ENCODE assay signal across 32 cellular contexts in the genomic region with DNA sequence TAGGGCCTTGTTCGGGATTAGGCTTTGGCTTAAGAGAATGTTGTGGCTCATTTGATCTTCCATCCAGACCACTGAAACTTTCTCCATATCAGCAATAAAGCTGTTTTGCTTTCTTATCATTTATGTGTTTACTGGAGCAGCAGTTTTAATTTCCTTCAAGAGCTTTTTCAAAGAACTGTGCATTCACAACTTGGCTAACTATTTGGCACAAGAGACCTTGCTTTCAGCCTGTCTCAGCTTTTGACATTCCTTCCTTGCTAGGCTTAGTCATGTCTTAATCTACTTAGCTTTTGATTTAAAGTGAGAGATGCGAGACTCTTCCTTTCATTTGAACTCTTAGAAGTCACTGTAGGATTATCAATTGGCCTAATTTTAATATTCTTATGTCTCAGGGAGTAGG. TPM values are rescaled to one million over a fixed set of nuclear protein-coding genes. Genes with fewer than 3 reads are reported as not detected.
A peak's percentile ranks its signal among the peaks of the same experiment; 100 is the strongest.
DNase-seq lines count a peak whose midpoint lies in the region; ATAC-seq, FAIRE-seq and TF ChIP-seq lines count a peak whose summit lies in the region.
"Had no signal": no experiment of that assay in that cellular context is flagged by ENCODE, and none has a peak within 500 bp of the region (broad histone marks: within the 10 kb centered on the region; RNA-seq: fewer than 3 reads in every experiment).

No MANE protein-coding gene starts in this region.

- no peaks in the 10 kb centered on the region for H3K9me2 ChIP-seq in SK-N-SH

- H3K9me1 ChIP-seq in K562 (ENCODE audit: control insufficient read depth, insufficient read depth, low read length), result no peaks in the 10 kb centered on the region

- H3K9ac ChIP-seq in SK-N-SH, result no peak overlapping the region
- no peak overlapping the region for H3K9ac ChIP-seq in K562 (ENCODE audit: insufficient read depth in 1 of 2, low read depth in 2 of 2, low read length in 2 of 2)
- H3K9ac ChIP-seq in smooth muscle cell (ENCODE audit: low read depth), result no peak overlapping the region

- no peak for TF ChIP-seq POLR2A in K562 (conservative IDR thresholded peaks at IDR 0.05)

- no peak for TF ChIP-seq EP300 in SK-N-SH (IDR thresholded peaks at IDR 0.05; ENCODE audit: borderline replicate concordance in 1 of 2, low read depth in 1 of 2, low read length in 1 of 2)
- no peak for TF ChIP-seq EP300 in K562 (IDR thresholded peaks at IDR 0.05; ENCODE audit: low read length)

- WGBS in SK-N-SH (ENCODE audit: low lambda C conversion rate), result 50% methylated on average over 2 of the region's 2 CpGs
- 2% methylated on average over 2 of the region's 2 CpGs for WGBS in K562 (ENCODE audit: insufficient coverage, low coverage, missing lambda C conversion rate)
- 20% methylated on average over 2 of the region's 2 CpGs for WGBS in smooth muscle cell (ENCODE audit: low lambda C conversion rate)

- TF ChIP-seq CTCF in SK-N-SH (IDR thresholded peaks at IDR 0.05) (no peak), K562 (IDR thresholded peaks at IDR 0.05 in 2 of 3, conservative IDR thresholded peaks at IDR 0.05 in 1 of 3; ENCODE audit: insufficient read depth in 2 of 3, low read depth in 1 of 3, low read length in 3 of 3) (no peak), fibroblast of villous mesenchyme (IDR thresholded peaks at IDR 0.05; ENCODE audit: insufficient read depth, low read depth, low read length) (no peak), smooth muscle cell (IDR thresholded peaks at IDR 0.05; ENCODE audit: borderline replicate concordance, insufficient read depth, poor library complexity, severe bottlenecking) (no peak)

- ATAC-seq in SK-N-SH treated with all-trans-retinoic acid at 6 μM for 48 hours (peak; percentile 40), K562 (no peak)
- ATAC-seq: activated naive CD8-positive, alpha-beta T cell treated with anti-CD3 and anti-CD28 coated beads, Interleukin-2, amount 50 U/mL, for 24 hours; GM23338; naive thymus-derived CD4-positive, alpha-beta T cell; Panc1 had no signal

- H3K36me3 ChIP-seq in SK-N-SH (replicated peaks in 1 of 2; ENCODE audit: control insufficient read depth in 1 of 2, insufficient read depth in 2 of 2, low read length in 1 of 2) (no peaks in the 10 kb centered on the region), K562 (ENCODE audit: control insufficient read depth, insufficient read depth, low read length) (no peaks in the 10 kb centered on the region), smooth muscle cell (ENCODE audit: low read depth) (no peaks in the 10 kb centered on the region)

- H3F3A ChIP-seq in SK-N-SH (replicated peaks; ENCODE audit: insufficient read depth) (peaks cover 5% of the 10 kb centered on the region), smooth muscle cell (ENCODE audit: low read depth) (peaks cover 29% of the 10 kb centered on the region)

- H3K27ac ChIP-seq in SK-N-SH (ENCODE audit: low read depth in 2 of 2, low read length in 1 of 2), result no peak overlapping the region
- no peak overlapping the region for H3K27ac ChIP-seq in K562 (ENCODE audit: extremely low read depth, low read depth, low read length)
- peak overlapping the region; percentile 25 for H3K27ac ChIP-seq in smooth muscle cell (ENCODE audit: low read depth)
- H3K27ac ChIP-seq: 22Rv1, dorsolateral prefrontal cortex, testis had no signal

- no TSS peak for BruUV-seq in K562 (replicated peaks; lab: Mats Ljungman, UMichigan)

- CTCF ChIA-PET in SK-N-SH (lab: Yijun Ruan, JAX) (interaction anchor here (1.4 to 8.4 kb wide), 5 partner anchors 10 to 69 kb away, joined by 3 to 50 read pairs (median 5); a partner anchor contains a TSS), K562 (lab: Yijun Ruan, JAX; ENCODE audit: low intra/inter-chr PET ratio) (no interaction called here)

- POLR2A ChIA-PET in SK-N-SH (lab: Yijun Ruan, JAX), result no interaction called here
- POLR2A ChIA-PET in K562 (lab: Yijun Ruan, JAX), result interaction anchor here (1.0 kb wide), 1 partner anchor 45 kb away, joined by 4 read pairs; no protein-coding TSS in a partner anchor

- H3K9me3 ChIP-seq in SK-N-SH (no peaks in the 10 kb centered on the region), K562 (replicated peaks; ENCODE audit: control insufficient read depth, insufficient read depth, low read depth, low read length) (no peaks in the 10 kb centered on the region), smooth muscle cell (replicated peaks; ENCODE audit: low read depth) (no peaks in the 10 kb centered on the region)
- H3K9me3 ChIP-seq: testis had no signal

- peak; percentile 42 for FAIRE-seq in K562 (lab: Jason Lieb, UNC)
- FAIRE-seq in urothelium cell line (lab: Jason Lieb, UNC), result no peak
- FAIRE-seq: small intestine had no signal

- H3K27me3 ChIP-seq in SK-N-SH (ENCODE audit: insufficient read depth) (no peaks in the 10 kb centered on the region), K562 (ENCODE audit: control insufficient read depth in 2 of 2, insufficient read depth in 2 of 2, low read length in 2 of 2) (no peaks in the 10 kb centered on the region), smooth muscle cell (ENCODE audit: low read depth) (no peaks in the 10 kb centered on the region)
- H3K27me3 ChIP-seq: dorsolateral prefrontal cortex, testis had no signal

- in situ Hi-C loops in K562 (cut with MboI), result no loop called here

- H4K20me1 ChIP-seq in SK-N-SH (ENCODE audit: insufficient read depth) (no peaks in the 10 kb centered on the region), K562 (replicated peaks; ENCODE audit: control insufficient read depth, insufficient read depth, low read length) (no peaks in the 10 kb centered on the region), smooth muscle cell (ENCODE audit: low read depth) (no peaks in the 10 kb centered on the region)

- no peak for TF ChIP-seq RAD21 in SK-N-SH (IDR thresholded peaks at IDR 0.05; ENCODE audit: low read length)
- no peak for TF ChIP-seq RAD21 in K562 (CRISPR knock-in tag; conservative IDR thresholded peaks at IDR 0.05 in 1 of 2, IDR thresholded peaks at IDR 0.05 in 1 of 2)

- DNase-seq in SK-N-SH (no peak), K562 (ENCODE audit: extremely low read depth in 1 of 4, low spot score in 3 of 4) (no peak), fibroblast of villous mesenchyme (ENCODE audit: low read depth) (peak; percentile 56), smooth muscle cell (lab: John Stamatoyannopoulos, UW; ENCODE audit: unreplicated experiment) (no peak), NCI-H774 (lab: John Stamatoyannopoulos, UW) (no peak), urothelium cell line (ENCODE audit: low spot score) (no peak), NCI-H187 (lab: John Stamatoyannopoulos, UW) (no peak)
- DNase-seq: activated CD4-positive, alpha-beta memory T cell treated with anti-CD3 and anti-CD28 coated beads, Interleukin-2, amount 10 ng/mL, durations not matched to agents 7 days and 5 days; activated CD8-positive, alpha-beta memory T cell treated with anti-CD3 and anti-CD28 coated beads, Interleukin-2, amount 50 U/mL, for 4 hours; activated naive CD4-positive, alpha-beta T cell; activated naive CD8-positive, alpha-beta T cell treated with anti-CD3 and anti-CD28 coated beads, Interleukin-2, amount 50 U/mL, for 24 hours; Calu3; CD4-positive, CD25-positive, alpha-beta regulatory T cell; DMS79; dorsolateral prefrontal cortex; GF-D8; islet precursor cell; midbrain; naive thymus-derived CD4-positive, alpha-beta T cell; NCI-H2029; NCI-H524 treated with DMSO at 0.1 percent for 48 hours; nucleus accumbens; retina; SHP77; small intestine; stimulated activated CD4-positive, alpha-beta T cell treated with anti-CD3 and anti-CD28 coated beads, Interleukin-2, amount 100 ng/mL, for 24 hours; testis had no signal

- H3K4me1 ChIP-seq in SK-N-SH (ENCODE audit: control insufficient read depth in 1 of 2, insufficient read depth in 2 of 2, low read depth in 1 of 2, low read length in 1 of 2), result peaks cover 0 to 7% of the 10 kb centered on the region in 2 experiments; a peak in 2 of 4 replicates
- no peaks in the 10 kb centered on the region for H3K4me1 ChIP-seq in K562 (replicated peaks in 1 of 2; ENCODE audit: control insufficient read depth in 2 of 2, insufficient read depth in 2 of 2, low read length in 2 of 2)
- peaks cover 12% of the 10 kb centered on the region for H3K4me1 ChIP-seq in smooth muscle cell (ENCODE audit: low read depth)
- H3K4me1 ChIP-seq: testis had no signal

- intact Hi-C loops in K562 (cut with micrococcal nuclease), result loop anchor here (2.0 kb wide), 1 partner anchor 45 kb away; no protein-coding TSS in a partner anchor

- H3K79me2 ChIP-seq in SK-N-SH (ENCODE audit: insufficient read depth) (no peaks in the 10 kb centered on the region), K562 (ENCODE audit: control insufficient read depth, insufficient read depth, low read length) (no peaks in the 10 kb centered on the region), smooth muscle cell (ENCODE audit: low read depth) (no peaks in the 10 kb centered on the region)

- H3K4me3 ChIP-seq in SK-N-SH (ENCODE audit: low read depth in 2 of 2, low read length in 1 of 2) (no peak overlapping the region), K562 (no peak overlapping the region), fibroblast of villous mesenchyme (ENCODE audit: low read depth, low read length) (no peak overlapping the region), smooth muscle cell (no peak overlapping the region)
- H3K4me3 ChIP-seq: dorsolateral prefrontal cortex, GM23338, testis had no signal

- H2AFZ ChIP-seq in SK-N-SH (ENCODE audit: low read depth) (no peak overlapping the region), K562 (ENCODE audit: low read depth, low read length) (no peak overlapping the region), smooth muscle cell (ENCODE audit: low read depth) (no peak overlapping the region)
- H2AFZ ChIP-seq: GM23338 had no signal

- H3K4me2 ChIP-seq in SK-N-SH (no peak overlapping the region), K562 (ENCODE audit: insufficient read depth, low read length) (no peak overlapping the region), smooth muscle cell (peak overlapping the region; percentile 35)
- H3K4me2 ChIP-seq: GM23338 had no signal

RNA-seq across cellular contexts. Expression of a gene that starts 19.1 kb away (rescaled TPM):
- polyA plus RNA-seq in SK-N-SH (2012; rRNA removed) (216 and 224 TPM in 2 replicates), K562 (2011; rRNA removed) (1.3 and 10.6 TPM in 2 replicates), K562 (2014; fragmentation: Illumina TruSeq; extraction: Trizol) (5.6 and 7.1 TPM in 2 replicates), K562 (2014; fragmentation: Nextera tagmentation; extraction: Ambion mirVana) (1 to 10 TPM; 6.2 to 7.2 TPM), K562 (2014; rRNA removed) (5.3 and 7.0 TPM in 2 replicates), smooth muscle cell (122 and 127 TPM in 2 replicates)
- polyA plus RNA-seq in SK-N-SH (2012; cell fraction: cytosol; rRNA removed), result 154 and 199 TPM in 2 replicates
- 200 and 224 TPM in 2 replicates for polyA plus RNA-seq in SK-N-SH (2012; cell fraction: nucleus; rRNA removed)
- 4.1 and 5.7 TPM in 2 replicates for total RNA-seq in K562 (2011; cell fraction: chromatin; rRNA removed; ENCODE audit: low replicate concordance)
- 3.2 and 4.9 TPM in 2 replicates for total RNA-seq in K562 (2011; cell fraction: nucleolus; rRNA removed)
- total RNA-seq in K562 (2011; cell fraction: nucleoplasm; rRNA removed), result 3.5 and 3.8 TPM in 2 replicates
- total RNA-seq in K562 (2014; rRNA removed) (2.0 and 2.2 TPM in 2 replicates), K562 (2014; rRNA removed; fragmentation: Illumina TruSeq; extraction: Trizol) (3.7 and 4.5 TPM in 2 replicates), K562 (2015; rRNA removed; fragmentation: Illumina TruSeq; extraction: Trizol) (3.1 and 3.5 TPM in 2 replicates), K562 (2021) (6.3 TPM in 2 replicates), fibroblast of villous mesenchyme (102 and 542 TPM in 2 replicates), smooth muscle cell (58.6 and 75.7 TPM in 2 replicates)
- polyA plus RNA-seq in K562 (2011; cell fraction: cytosol; rRNA removed), result 1.4 and 8.7 TPM in 2 replicates
- 1.5 and 9.6 TPM in 2 replicates for polyA plus RNA-seq in K562 (2011; cell fraction: nucleus; rRNA removed)
- 6.4 and 8.4 TPM in 2 replicates for polyA plus RNA-seq in K562 (2012)
- polyA minus RNA-seq in K562 (2011; rRNA and poly(A)+ RNA removed), result 0.48 and 2.9 TPM in 2 replicates
- 3.5 and 6.0 TPM in 2 replicates for polyA minus RNA-seq in K562 (2011; cell fraction: cytosol; rRNA and poly(A)+ RNA removed)
- polyA minus RNA-seq in K562 (2011; cell fraction: nucleus; rRNA and poly(A)+ RNA removed), result 0.89 and 2.3 TPM in 2 replicates

RNA-seq across cellular contexts. Expression of a gene that starts 49.4 kb away (rescaled TPM):
- polyA plus RNA-seq in SK-N-SH (2012; rRNA removed), result 0.10 and 0.16 TPM in 2 replicates
- 0.09 and 0.12 TPM in 2 replicates for polyA plus RNA-seq in SK-N-SH (2012; cell fraction: cytosol; rRNA removed)
- 0.13 and 0.22 TPM in 2 replicates for polyA plus RNA-seq in SK-N-SH (2012; cell fraction: nucleus; rRNA removed)
- total RNA-seq in K562 (2011; cell fraction: chromatin; rRNA removed; ENCODE audit: low replicate concordance), result not detected in 2 replicates
- not detected in 2 replicates for total RNA-seq in K562 (2011; cell fraction: nucleolus; rRNA removed)
- not detected in 2 replicates for total RNA-seq in K562 (2011; cell fraction: nucleoplasm; rRNA removed)
- total RNA-seq in K562 (2014; rRNA removed), result not detected in 2 replicates
- not detected in 2 replicates for total RNA-seq in K562 (2014; rRNA removed; fragmentation: Illumina TruSeq; extraction: Trizol)
- not detected in 2 replicates for total RNA-seq in K562 (2015; rRNA removed; fragmentation: Illumina TruSeq; extraction: Trizol)
- total RNA-seq in K562 (2021), result not detected in 2 replicates
- not detected in 2 replicates for polyA plus RNA-seq in K562 (2011; rRNA removed)
- polyA plus RNA-seq in K562 (2011; cell fraction: cytosol; rRNA removed), result not detected in 2 replicates
- not detected in 2 replicates for polyA plus RNA-seq in K562 (2011; cell fraction: nucleus; rRNA removed)
- polyA plus RNA-seq in K562 (2012), result not detected in 2 replicates
- not detected in 2 replicates for polyA plus RNA-seq in K562 (2014; fragmentation: Illumina TruSeq; extraction: Trizol)
- not detected for polyA plus RNA-seq in K562 (2014; fragmentation: Nextera tagmentation; extraction: Ambion mirVana)
- polyA plus RNA-seq in K562 (2014; rRNA removed), result not detected in 2 replicates
- not detected in 2 replicates for polyA minus RNA-seq in K562 (2011; rRNA and poly(A)+ RNA removed)
- not detected in 2 replicates for polyA minus RNA-seq in K562 (2011; cell fraction: cytosol; rRNA and poly(A)+ RNA removed)
- polyA minus RNA-seq in K562 (2011; cell fraction: nucleus; rRNA and poly(A)+ RNA removed), result not detected in 2 replicates
- total RNA-seq in fibroblast of villous mesenchyme, result under 0.01 and 0.43 TPM in 2 replicates
- total RNA-seq in smooth muscle cell, result 0.54 TPM in 1 of 2 replicates, not detected in the other
- polyA plus RNA-seq in smooth muscle cell, result 0.93 TPM in 1 of 2 replicates, not detected in the other
- total RNA-seq: activated CD4-positive, alpha-beta memory T cell treated with anti-CD3 and anti-CD28 coated beads, Interleukin-2, amount 10 ng/mL, durations not matched to agents 7 days and 5 days; CD4-positive, CD25-positive, alpha-beta regulatory T cell; naive thymus-derived CD4-positive, alpha-beta T cell; T-helper 2 cell treated with Interferon-gamma antibody and Interleukin-4, amounts not matched to agents 100 ng/mL and 5 ng/mL, for 36 hours had no signal
- polyA plus RNA-seq: CD4-positive, CD25-positive, alpha-beta regulatory T cell; naive thymus-derived CD4-positive, alpha-beta T cell had no signal
